Comparison of ENCODE assay signal across 9 cellular contexts in the genomic region with DNA sequence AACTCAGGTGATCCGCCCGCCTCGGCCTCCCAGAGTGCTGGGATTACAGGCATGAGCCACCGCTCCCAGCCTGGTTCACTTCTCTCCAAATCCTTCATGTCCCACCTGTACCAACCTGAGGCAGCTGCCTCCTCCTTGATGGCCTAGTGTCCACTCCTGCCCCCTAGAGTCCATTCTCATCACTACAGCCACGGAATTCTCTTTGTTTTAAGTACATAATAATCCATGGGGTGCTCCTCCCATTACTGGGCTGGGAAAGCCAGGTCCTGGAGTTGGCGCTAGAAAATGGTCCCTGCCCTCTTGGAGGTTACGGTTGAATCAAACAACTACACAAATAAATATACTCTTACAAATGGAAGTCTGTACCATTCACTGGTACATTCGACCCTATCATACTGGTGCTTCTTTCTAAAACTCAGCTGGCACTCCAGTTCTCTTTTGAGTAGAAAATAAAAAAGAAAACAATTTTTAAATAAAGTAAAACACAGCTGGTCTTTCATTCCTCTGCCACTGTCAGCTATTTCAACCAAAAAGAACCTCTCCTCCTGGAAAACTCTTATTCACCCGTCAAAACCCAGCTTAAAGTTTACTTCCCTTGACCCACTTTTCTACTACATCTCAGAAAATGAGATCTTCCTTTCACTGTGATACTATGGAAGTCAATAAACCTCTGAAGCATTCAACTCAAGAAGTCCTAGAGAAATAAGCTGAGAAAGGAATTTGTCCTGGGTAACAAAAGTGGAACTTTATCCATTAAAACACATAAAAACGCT. TPM values are rescaled to one million over a fixed set of nuclear protein-coding genes. Genes with fewer than 3 reads are reported as not detected.
DNase-seq lines count a peak whose midpoint lies in the region; ATAC-seq and TF ChIP-seq lines count a peak whose summit lies in the region.
"Had no signal": no experiment of that assay in that cellular context is flagged by ENCODE, and none has a peak within 500 bp of the region (broad histone marks: within the 10 kb centered on the region; RNA-seq: fewer than 3 reads in every experiment).

No MANE protein-coding gene starts in this region.

- H3K27me3 ChIP-seq in gastrocnemius medialis, result peaks cover 0 to 3% (median 0%) of the 10 kb centered on the region in 3 donors
- H3K27me3 ChIP-seq: thyroid gland had no signal

- POLR2A ChIA-PET in AG04449 (lab: Yijun Ruan, JAX), result no interaction called here

- no peak overlapping the region for H3K27ac ChIP-seq in gastrocnemius medialis
- H3K27ac ChIP-seq: thyroid gland had no signal

- no peaks in the 10 kb centered on the region for H3K4me1 ChIP-seq in gastrocnemius medialis
- H3K4me1 ChIP-seq: thyroid gland had no signal

- H3K9me3 ChIP-seq in gastrocnemius medialis, result no peaks in the 10 kb centered on the region
- H3K9me3 ChIP-seq: thyroid gland had no signal

- intact Hi-C loops in gastrocnemius medialis (cut with DNase I; ENCODE audit: low total_unique reads), result no loop called here

- CTCF ChIA-PET in AG04449 (lab: Yijun Ruan, JAX), result interaction anchor here (0.8 to 2.5 kb wide), 10 partner anchors 15 to 227 kb away, joined by 3 to 8 read pairs (median 4); no protein-coding TSS in a partner anchor

- in situ Hi-C loops in gastrocnemius medialis (cut with MboI; ENCODE audit: low sequenced_read_pairs in 4 of 4), result no loop called here

- no peaks in the 10 kb centered on the region for H3K36me3 ChIP-seq in gastrocnemius medialis
- H3K36me3 ChIP-seq: thyroid gland had no signal

- DNase-seq in AG04449 (ENCODE audit: low read depth, low spot score) (no peak), T-helper 9 cell (peak; percentile 23), fibroblast of the aortic adventitia (ENCODE audit: low read depth) (peak; percentile 15), gastrocnemius medialis (no peak), COR-L47 (lab: John Stamatoyannopoulos, UW) (no peak), hippocampal formation (lab: John Stamatoyannopoulos, UW) (no peak)

- ATAC-seq in gastrocnemius medialis (no peak), GM19395 (IDR thresholded peaks at IDR 0.05; ENCODE audit: unreplicated experiment) (no peak)

- peak; percentile 12 for TF ChIP-seq CTCF in AG04449 (IDR thresholded peaks at IDR 0.05; ENCODE audit: insufficient read depth, low read length, missing control alignments)
- peak; percentile 72 for TF ChIP-seq CTCF in GM12873 (IDR thresholded peaks at IDR 0.05; ENCODE audit: insufficient read depth, low read depth, low read length, missing control alignments)
- peak; percentile 34 for TF ChIP-seq CTCF in fibroblast of the aortic adventitia (IDR thresholded peaks at IDR 0.05; ENCODE audit: insufficient read depth, low read length)
- TF ChIP-seq CTCF in gastrocnemius medialis (IDR thresholded peaks at IDR 0.05 in 4 of 5, conservative IDR thresholded peaks at IDR 0.05 in 1 of 5), result peak in 1 of 5 experiments; percentile 20

- H3K4me3 ChIP-seq in AG04449 (ENCODE audit: low read depth, low read length) (no peak overlapping the region), fibroblast of the aortic adventitia (ENCODE audit: low read depth, low read length) (no peak overlapping the region), gastrocnemius medialis (no peak overlapping the region)
- H3K4me3 ChIP-seq: thyroid gland had no signal

- TF ChIP-seq POLR2A in gastrocnemius medialis (IDR thresholded peaks at IDR 0.05), result no peak

RNA-seq across cellular contexts. Expression of gene ARHGEF18, which starts 22.4 kb away (rescaled TPM):
- 21.2 and 22.3 TPM in 2 replicates for total RNA-seq in fibroblast of the aortic adventitia (ENCODE audit: low replicate concordance)
- total RNA-seq in gastrocnemius medialis, result 10 to 100 TPM in 2 of 4 donors, 1 to 10 TPM in 2; 7.9 to 11.3 (median 10.2) TPM

RNA-seq across cellular contexts. Expression of gene INSR, which starts 32.1 kb away (rescaled TPM):
- total RNA-seq in fibroblast of the aortic adventitia (ENCODE audit: low replicate concordance) (13.2 and 30.3 TPM in 2 replicates), gastrocnemius medialis (100 to 1,000 TPM in 1 of 4 donors, 10 to 100 TPM in 3; 54.0 to 226 (median 71.1) TPM)

Comparison
In these comparisons a context has a peak if more than half of its experiments do, and no peak if none do; other contexts are left out.
1. DNase-seq: peak in T-helper 9 cell (single experiment) and fibroblast of the aortic adventitia (single experiment); none in AG04449 (single experiment), gastrocnemius medialis (0 of 2), COR-L47 (single experiment) and hippocampal formation (0 of 2).